In the genomic region with DNA sequence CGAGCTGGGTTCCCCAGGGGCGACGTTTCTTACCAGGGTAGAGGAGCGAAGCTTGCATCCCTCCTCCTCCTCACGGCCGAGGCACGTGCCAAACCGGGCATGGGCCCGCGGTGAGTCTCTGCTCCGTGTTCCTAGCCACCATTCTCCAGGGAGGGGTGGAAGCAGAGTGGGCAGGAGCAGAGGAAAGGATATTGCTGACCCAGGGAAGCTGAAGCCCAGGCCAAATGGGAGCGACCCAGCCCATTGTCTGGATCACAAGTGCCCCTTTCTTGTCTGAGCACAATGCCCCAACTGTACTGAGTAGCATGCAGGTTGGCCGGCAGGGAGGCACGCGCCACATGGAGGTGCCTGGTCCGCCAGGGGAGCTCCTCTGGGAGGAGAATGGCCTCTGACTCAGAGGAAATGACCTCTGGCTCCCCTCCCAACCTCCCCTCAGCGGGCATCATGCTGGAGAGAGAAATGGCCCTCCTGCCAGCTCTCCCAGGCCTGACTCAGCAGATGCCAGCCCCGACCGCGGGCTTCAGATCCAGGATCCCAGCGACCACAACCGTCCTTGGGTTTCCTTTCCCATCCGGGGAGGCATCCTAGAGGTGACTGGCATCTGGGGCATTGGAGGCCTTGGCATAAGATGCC, we compare ENCODE assay signal across 8 cellular contexts.
DNase-seq lines count a peak whose midpoint lies in the region; ATAC-seq and TF ChIP-seq lines count a peak whose summit lies in the region.

No MANE protein-coding gene starts in this region.

- DNase-seq in COLO829 (ENCODE audit: low spot score) (peak; percentile 82), HL-60 (ENCODE audit: low read depth in 1 of 2, low spot score in 1 of 2) (peak; percentile 28 to 66), UCSD-AML1 (lab: John Stamatoyannopoulos, UW; ENCODE audit: unreplicated experiment) (peak; percentile 75), fibroblast of mammary gland (ENCODE audit: low read depth) (peak; percentile 80), nephron progenitor cell (peak; percentile 50), NOMO-1 (lab: John Stamatoyannopoulos, UW; ENCODE audit: unreplicated experiment in 2 of 2) (no peak), germinal center (ENCODE audit: low spot score) (no peak)

- ATAC-seq in GM19324 (IDR thresholded peaks at IDR 0.05; ENCODE audit: low FRiP score, unreplicated experiment) = no peak

- no peak for TF ChIP-seq CTCF in HL-60 (IDR thresholded peaks at IDR 0.05; ENCODE audit: insufficient read depth, low read length)
- TF ChIP-seq CTCF in fibroblast of mammary gland (conservative IDR thresholded peaks at IDR 0.05; ENCODE audit: control insufficient read depth, insufficient read depth, low read depth, low read length) = no peak
- no peak for TF ChIP-seq CTCF in nephron progenitor cell (IDR thresholded peaks at IDR 0.05)

- no peak overlapping the region for H3K27ac ChIP-seq in HL-60 (replicated peaks)

- peaks cover 5% of the 10 kb centered on the region for H3K36me3 Mint-ChIP-seq in nephron progenitor cell (ENCODE audit: low read depth)

- peak overlapping the region; percentile 66 for H3K4me3 Mint-ChIP-seq in nephron progenitor cell

- H3K4me3 ChIP-seq in HL-60 (replicated peaks; ENCODE audit: insufficient read depth, low read length) = peak overlapping the region; percentile 26
- H3K4me3 ChIP-seq in fibroblast of mammary gland (ENCODE audit: control insufficient read depth, low read depth, low read length) = peak overlapping the region; percentile 46

- no peaks in the 10 kb centered on the region for H3K9me3 Mint-ChIP-seq in nephron progenitor cell

- H3K27me3 Mint-ChIP-seq in nephron progenitor cell (ENCODE audit: low read depth, poor library complexity) = peaks cover 9% of the 10 kb centered on the region

- peaks cover 49% of the 10 kb centered on the region for H3K4me1 Mint-ChIP-seq in nephron progenitor cell

- H3K27me3 ChIP-seq in HL-60 (ENCODE audit: insufficient read depth, poor library complexity, severe bottlenecking) = no peaks in the 10 kb centered on the region

- H3K27ac Mint-ChIP-seq in nephron progenitor cell = no peak overlapping the region

Comparison
In these comparisons a context has a peak if more than half of its experiments do, and no peak if none do; other contexts are left out.
1. DNase-seq: peak in COLO829 (single experiment), HL-60 (2 of 2), UCSD-AML1 (single experiment), fibroblast of mammary gland (single experiment) and nephron progenitor cell (single experiment); none in NOMO-1 (0 of 2) and germinal center (single experiment).